In genomic region chr22:43783777-43784176, GRCh38 we compare ENCODE assay signal across 1 cellular context.
TF ChIP-seq lines count a peak whose summit lies in the region.

No MANE protein-coding gene starts in this region.

TF ChIP-seq in GM23338, 12 proteins besides CTCF, POLR2A, EP300 and RAD21 (continued from another document):
- TF ChIP-seq, protein P1, sequence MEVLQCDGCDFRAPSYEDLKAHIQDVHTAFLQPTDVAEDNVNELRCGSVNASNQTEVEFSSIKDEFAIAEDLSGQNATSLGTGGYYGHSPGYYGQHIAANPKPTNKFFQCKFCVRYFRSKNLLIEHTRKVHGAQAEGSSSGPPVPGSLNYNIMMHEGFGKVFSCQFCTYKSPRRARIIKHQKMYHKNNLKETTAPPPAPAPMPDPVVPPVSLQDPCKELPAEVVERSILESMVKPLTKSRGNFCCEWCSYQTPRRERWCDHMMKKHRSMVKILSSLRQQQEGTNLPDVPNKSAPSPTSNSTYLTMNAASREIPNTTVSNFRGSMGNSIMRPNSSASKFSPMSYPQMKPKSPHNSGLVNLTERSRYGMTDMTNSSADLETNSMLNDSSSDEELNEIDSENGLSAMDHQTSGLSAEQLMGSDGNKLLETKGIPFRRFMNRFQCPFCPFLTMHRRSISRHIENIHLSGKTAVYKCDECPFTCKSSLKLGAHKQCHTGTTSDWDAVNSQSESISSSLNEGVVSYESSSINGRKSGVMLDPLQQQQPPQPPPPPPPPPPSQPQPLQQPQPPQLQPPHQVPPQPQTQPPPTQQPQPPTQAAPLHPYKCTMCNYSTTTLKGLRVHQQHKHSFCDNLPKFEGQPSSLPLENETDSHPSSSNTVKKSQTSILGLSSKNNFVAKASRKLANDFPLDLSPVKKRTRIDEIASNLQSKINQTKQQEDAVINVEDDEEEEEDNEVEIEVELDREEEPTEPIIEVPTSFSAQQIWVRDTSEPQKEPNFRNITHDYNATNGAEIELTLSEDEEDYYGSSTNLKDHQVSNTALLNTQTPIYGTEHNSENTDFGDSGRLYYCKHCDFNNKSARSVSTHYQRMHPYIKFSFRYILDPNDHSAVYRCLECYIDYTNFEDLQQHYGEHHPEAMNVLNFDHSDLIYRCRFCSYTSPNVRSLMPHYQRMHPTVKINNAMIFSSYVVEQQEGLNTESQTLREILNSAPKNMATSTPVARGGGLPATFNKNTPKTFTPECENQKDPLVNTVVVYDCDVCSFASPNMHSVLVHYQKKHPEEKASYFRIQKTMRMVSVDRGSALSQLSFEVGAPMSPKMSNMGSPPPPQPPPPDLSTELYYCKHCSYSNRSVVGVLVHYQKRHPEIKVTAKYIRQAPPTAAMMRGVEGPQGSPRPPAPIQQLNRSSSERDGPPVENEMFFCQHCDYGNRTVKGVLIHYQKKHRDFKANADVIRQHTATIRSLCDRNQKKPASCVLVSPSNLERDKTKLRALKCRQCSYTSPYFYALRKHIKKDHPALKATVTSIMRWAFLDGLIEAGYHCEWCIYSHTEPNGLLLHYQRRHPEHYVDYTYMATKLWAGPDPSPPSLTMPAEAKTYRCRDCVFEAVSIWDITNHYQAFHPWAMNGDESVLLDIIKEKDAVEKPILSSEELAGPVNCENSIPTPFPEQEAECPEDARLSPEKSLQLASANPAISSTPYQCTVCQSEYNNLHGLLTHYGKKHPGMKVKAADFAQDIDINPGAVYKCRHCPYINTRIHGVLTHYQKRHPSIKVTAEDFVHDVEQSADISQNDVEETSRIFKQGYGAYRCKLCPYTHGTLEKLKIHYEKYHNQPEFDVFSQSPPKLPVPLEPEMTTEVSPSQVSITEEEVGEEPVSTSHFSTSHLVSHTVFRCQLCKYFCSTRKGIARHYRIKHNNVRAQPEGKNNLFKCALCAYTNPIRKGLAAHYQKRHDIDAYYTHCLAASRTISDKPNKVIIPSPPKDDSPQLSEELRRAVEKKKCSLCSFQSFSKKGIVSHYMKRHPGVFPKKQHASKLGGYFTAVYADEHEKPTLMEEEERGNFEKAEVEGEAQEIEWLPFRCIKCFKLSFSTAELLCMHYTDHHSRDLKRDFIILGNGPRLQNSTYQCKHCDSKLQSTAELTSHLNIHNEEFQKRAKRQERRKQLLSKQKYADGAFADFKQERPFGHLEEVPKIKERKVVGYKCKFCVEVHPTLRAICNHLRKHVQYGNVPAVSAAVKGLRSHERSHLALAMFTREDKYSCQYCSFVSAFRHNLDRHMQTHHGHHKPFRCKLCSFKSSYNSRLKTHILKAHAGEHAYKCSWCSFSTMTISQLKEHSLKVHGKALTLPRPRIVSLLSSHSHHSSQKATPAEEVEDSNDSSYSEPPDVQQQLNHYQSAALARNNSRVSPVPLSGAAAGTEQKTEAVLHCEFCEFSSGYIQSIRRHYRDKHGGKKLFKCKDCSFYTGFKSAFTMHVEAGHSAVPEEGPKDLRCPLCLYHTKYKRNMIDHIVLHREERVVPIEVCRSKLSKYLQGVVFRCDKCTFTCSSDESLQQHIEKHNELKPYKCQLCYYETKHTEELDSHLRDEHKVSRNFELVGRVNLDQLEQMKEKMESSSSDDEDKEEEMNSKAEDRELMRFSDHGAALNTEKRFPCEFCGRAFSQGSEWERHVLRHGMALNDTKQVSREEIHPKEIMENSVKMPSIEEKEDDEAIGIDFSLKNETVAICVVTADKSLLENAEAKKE (CRISPR knock-in tag; IDR thresholded peaks at IDR 0.05): no peak
- TF ChIP-seq JUNB (IDR thresholded peaks at IDR 0.05; ENCODE audit: unreplicated experiment): no peak
- no peak for TF ChIP-seq ZNF331 (CRISPR knock-in tag; IDR thresholded peaks at IDR 0.05; ENCODE audit: low read depth)
- no peak for TF ChIP-seq REST (IDR thresholded peaks at IDR 0.05; ENCODE audit: unreplicated experiment)
- no peak for TF ChIP-seq NANOG (IDR thresholded peaks at IDR 0.05; ENCODE audit: borderline replicate concordance)
- no peak for TF ChIP-seq EZH2 (IDR thresholded peaks at IDR 0.05; ENCODE audit: low read depth, unreplicated experiment)
- no peak for TF ChIP-seq EZH2phosphoT487 (IDR thresholded peaks at IDR 0.05; ENCODE audit: unreplicated experiment)
- TF ChIP-seq, protein P2, sequence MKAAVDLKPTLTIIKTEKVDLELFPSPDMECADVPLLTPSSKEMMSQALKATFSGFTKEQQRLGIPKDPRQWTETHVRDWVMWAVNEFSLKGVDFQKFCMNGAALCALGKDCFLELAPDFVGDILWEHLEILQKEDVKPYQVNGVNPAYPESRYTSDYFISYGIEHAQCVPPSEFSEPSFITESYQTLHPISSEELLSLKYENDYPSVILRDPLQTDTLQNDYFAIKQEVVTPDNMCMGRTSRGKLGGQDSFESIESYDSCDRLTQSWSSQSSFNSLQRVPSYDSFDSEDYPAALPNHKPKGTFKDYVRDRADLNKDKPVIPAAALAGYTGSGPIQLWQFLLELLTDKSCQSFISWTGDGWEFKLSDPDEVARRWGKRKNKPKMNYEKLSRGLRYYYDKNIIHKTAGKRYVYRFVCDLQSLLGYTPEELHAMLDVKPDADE (IDR thresholded peaks at IDR 0.05): no peak
